In the genomic region with DNA sequence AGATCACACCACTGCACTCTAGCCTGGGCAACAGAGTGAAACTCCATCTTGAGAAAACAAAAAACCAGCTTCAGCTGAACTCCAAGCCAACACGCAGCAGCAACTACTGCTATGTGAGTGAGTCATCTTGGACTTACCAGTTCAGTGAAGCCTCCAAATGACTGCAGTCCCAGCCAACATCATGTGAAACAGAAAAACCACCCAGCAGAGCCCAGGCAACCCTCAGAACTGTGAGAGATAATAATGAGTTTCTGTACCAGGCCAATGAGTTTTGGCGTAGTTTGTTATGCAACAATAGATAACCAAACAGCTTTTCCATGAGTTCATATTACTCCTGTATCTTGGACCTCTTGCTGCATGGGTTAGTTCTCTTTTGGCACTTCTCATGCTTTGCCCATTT, we compare ENCODE assay signal across 12 cellular contexts. TPM values are rescaled to one million over a fixed set of nuclear protein-coding genes. Genes with fewer than 3 reads are reported as not detected.
DNase-seq lines count a peak whose midpoint lies in the region; ATAC-seq and TF ChIP-seq lines count a peak whose summit lies in the region.
"Had no signal": no experiment of that assay in that cellular context is flagged by ENCODE, and none has a peak within 500 bp of the region (broad histone marks: within the 10 kb centered on the region; RNA-seq: fewer than 3 reads in every experiment).

No MANE protein-coding gene starts in this region.

- H3K27ac Mint-ChIP-seq in CD14-positive monocyte (peak overlapping the region; percentile 33 to 99 (median 98)), nephron progenitor cell (no peak overlapping the region)
- H3K27ac Mint-ChIP-seq in activated CD8-positive, alpha-beta T cell treated with anti-CD3 and anti-CD28 coated beads, Interleukin-2, amount 10 ng/mL, durations not matched to agents 7 days and 5 days = peak overlapping the region; percentile 62

- no peak overlapping the region for H3K4me3 Mint-ChIP-seq in CD14-positive monocyte
- H3K4me3 Mint-ChIP-seq in activated CD8-positive, alpha-beta T cell treated with anti-CD3 and anti-CD28 coated beads, Interleukin-2, amount 10 ng/mL, durations not matched to agents 7 days and 5 days = no peak overlapping the region
- H3K4me3 Mint-ChIP-seq in nephron progenitor cell = no peak overlapping the region
- H3K4me3 Mint-ChIP-seq: brain had no signal

- POLR2A ChIA-PET in activated CD8-positive, alpha-beta T cell treated with anti-CD3 and anti-CD28 coated beads, Interleukin-2, amount 10 ng/mL, durations not matched to agents 7 days and 5 days (lab: Charles Lee) = interaction anchor here (3.1 to 5.5 kb wide), 2 partner anchors 22 to 208 kb away, joined by 8 to 38 read pairs; partner anchors contain the start of genes PHF12 and RPL23A

- intact Hi-C loops in CD14-positive monocyte (cut with micrococcal nuclease) = no loop called here

- H3K79me2 ChIP-seq in KMS-11 (ENCODE audit: insufficient read depth, low read depth) = peaks cover 80% of the 10 kb centered on the region

- DNase-seq in CD14-positive monocyte (ENCODE audit: low spot score) (peak; percentile 64), glomerular visceral epithelial cell (ENCODE audit: extremely low spot score) (peak; percentile 49), NCI-H2081 (lab: John Stamatoyannopoulos, UW) (no peak), NCI-H82 treated with DMSO at 0.1 percent for 48 hours (lab: John Stamatoyannopoulos, UW; ENCODE audit: unreplicated experiment) (no peak), nephron progenitor cell (no peak), GDM1 (lab: John Stamatoyannopoulos, UW) (no peak)
- no peak for DNase-seq in activated CD8-positive, alpha-beta T cell treated with anti-CD3 and anti-CD28 coated beads, Interleukin-2, amount 10 ng/mL, durations not matched to agents 7 days and 5 days
- DNase-seq: gastrocnemius medialis, mesendoderm, NCI-H2107 had no signal

- H3K27me3 Mint-ChIP-seq in CD14-positive monocyte (ENCODE audit: low read depth in 3 of 3) (no peaks in the 10 kb centered on the region), nephron progenitor cell (ENCODE audit: low read depth, poor library complexity) (peaks cover 3% of the 10 kb centered on the region)
- no peaks in the 10 kb centered on the region for H3K27me3 Mint-ChIP-seq in activated CD8-positive, alpha-beta T cell treated with anti-CD3 and anti-CD28 coated beads, Interleukin-2, amount 10 ng/mL, durations not matched to agents 7 days and 5 days (ENCODE audit: low read depth)
- H3K27me3 Mint-ChIP-seq: brain had no signal

- H3K4me2 ChIP-seq in KMS-11 = peak overlapping the region; percentile 54

- CTCF ChIA-PET in activated CD8-positive, alpha-beta T cell treated with anti-CD3 and anti-CD28 coated beads, Interleukin-2, amount 10 ng/mL, durations not matched to agents 7 days and 5 days (lab: Charles Lee) = interaction anchor here (1.0 to 3.8 kb wide), 8 partner anchors 9 to 201 kb away, joined by 3 to 47 read pairs (median 20); partner anchors contain the start of genes NEK8, PHF12 and TLCD1

- H3K9me3 Mint-ChIP-seq in CD14-positive monocyte (peaks cover 0 to 4% (median 0%) of the 10 kb centered on the region in 7 donors), nephron progenitor cell (no peaks in the 10 kb centered on the region)
- H3K9me3 Mint-ChIP-seq in activated CD8-positive, alpha-beta T cell treated with anti-CD3 and anti-CD28 coated beads, Interleukin-2, amount 10 ng/mL, durations not matched to agents 7 days and 5 days (ENCODE audit: insufficient read depth) = no peaks in the 10 kb centered on the region

- no peak overlapping the region for H2AFZ ChIP-seq in KMS-11 (ENCODE audit: low read depth)

- no peak overlapping the region for H3K4me3 ChIP-seq in KMS-11 (IDR thresholded peaks at IDR 0.05; ENCODE audit: insufficient read depth, low read depth, low read length)
- H3K4me3 ChIP-seq: gastrocnemius medialis had no signal

- no peaks in the 10 kb centered on the region; the same call in 1 of the 2 replicates for H4K20me1 ChIP-seq in KMS-11 (ENCODE audit: insufficient read depth)

- TF ChIP-seq CTCF in CD14-positive monocyte (IDR thresholded peaks at IDR 0.05) = no peak
- no peak for TF ChIP-seq CTCF in KMS-11 (conservative IDR thresholded peaks at IDR 0.05; ENCODE audit: low read depth, low read length)
- no peak for TF ChIP-seq CTCF in nephron progenitor cell (IDR thresholded peaks at IDR 0.05)

- H3K4me1 ChIP-seq in KMS-11 (ENCODE audit: low read depth, poor library complexity, severe bottlenecking) = peaks cover 64% of the 10 kb centered on the region

- peaks cover 3% of the 10 kb centered on the region; the same call in 1 of the 2 replicates for H3K36me3 ChIP-seq in KMS-11 (ENCODE audit: insufficient read depth)

- H3K4me1 Mint-ChIP-seq in CD14-positive monocyte (peaks cover 54% of the 10 kb centered on the region), nephron progenitor cell (peaks cover 7% of the 10 kb centered on the region)
- H3K4me1 Mint-ChIP-seq in activated CD8-positive, alpha-beta T cell treated with anti-CD3 and anti-CD28 coated beads, Interleukin-2, amount 10 ng/mL, durations not matched to agents 7 days and 5 days (ENCODE audit: low read depth) = peaks cover 53% of the 10 kb centered on the region
- H3K4me1 Mint-ChIP-seq: brain had no signal

- peaks cover 44 to 57% of the 10 kb centered on the region in 2 donors for H3K36me3 Mint-ChIP-seq in CD14-positive monocyte
- peaks cover 75% of the 10 kb centered on the region for H3K36me3 Mint-ChIP-seq in activated CD8-positive, alpha-beta T cell treated with anti-CD3 and anti-CD28 coated beads, Interleukin-2, amount 10 ng/mL, durations not matched to agents 7 days and 5 days (ENCODE audit: low read depth)
- peaks cover 54% of the 10 kb centered on the region for H3K36me3 Mint-ChIP-seq in nephron progenitor cell (ENCODE audit: low read depth)

- no peak overlapping the region for H3K9ac ChIP-seq in KMS-11

- no peaks in the 10 kb centered on the region for H3K27me3 ChIP-seq in KMS-11 (ENCODE audit: insufficient read depth, low read depth)
- H3K27me3 ChIP-seq: gastrocnemius medialis had no signal

- no peak for ATAC-seq in activated CD8-positive, alpha-beta T cell treated with anti-CD3 and anti-CD28 coated beads, Interleukin-2, amount 10 ng/mL, durations not matched to agents 7 days and 5 days
- ATAC-seq: gastrocnemius medialis had no signal

- peak overlapping the region; percentile 51 for H3K27ac ChIP-seq in KMS-11

RNA-seq across cellular contexts. Expression of gene PHF12, which starts 23.3 kb away (rescaled TPM):
- polyA plus RNA-seq in CD14-positive monocyte = 1 to 10 TPM; 1.4 to 2.5 TPM
- total RNA-seq in activated CD8-positive, alpha-beta T cell treated with anti-CD3 and anti-CD28 coated beads, Interleukin-2, amount 10 ng/mL, durations not matched to agents 7 days and 5 days = 10 to 100 TPM; 66.5 to 67.4 TPM

RNA-seq across cellular contexts. Expression of gene DHRS13, which starts 25.2 kb away (rescaled TPM):
- 1 to 10 TPM; 3.7 to 4.5 TPM for polyA plus RNA-seq in CD14-positive monocyte
- 10 to 100 TPM; 29.2 to 29.3 TPM for total RNA-seq in activated CD8-positive, alpha-beta T cell treated with anti-CD3 and anti-CD28 coated beads, Interleukin-2, amount 10 ng/mL, durations not matched to agents 7 days and 5 days

RNA-seq across cellular contexts. Expression of gene FLOT2, which starts 30.5 kb away (rescaled TPM):
- 100 to 1,000 TPM; 244 to 271 TPM for polyA plus RNA-seq in CD14-positive monocyte
- 100 to 1,000 TPM; 197 to 198 TPM for total RNA-seq in activated CD8-positive, alpha-beta T cell treated with anti-CD3 and anti-CD28 coated beads, Interleukin-2, amount 10 ng/mL, durations not matched to agents 7 days and 5 days

Comparison
In these comparisons a context has a peak if more than half of its experiments do, and no peak if none do; other contexts are left out.
1. DNase-seq: peak in CD14-positive monocyte (single experiment) and glomerular visceral epithelial cell (single experiment); none in activated CD8-positive, alpha-beta T cell treated with anti-CD3 and anti-CD28 coated beads, Interleukin-2, amount 10 ng/mL, durations not matched to agents 7 days and 5 days (single experiment), NCI-H2081 (0 of 2), NCI-H82 treated with DMSO at 0.1 percent for 48 hours (single experiment), nephron progenitor cell (single experiment) and GDM1 (single experiment).